1 cellular context compared by ENCODE assay signal in the genomic region with DNA sequence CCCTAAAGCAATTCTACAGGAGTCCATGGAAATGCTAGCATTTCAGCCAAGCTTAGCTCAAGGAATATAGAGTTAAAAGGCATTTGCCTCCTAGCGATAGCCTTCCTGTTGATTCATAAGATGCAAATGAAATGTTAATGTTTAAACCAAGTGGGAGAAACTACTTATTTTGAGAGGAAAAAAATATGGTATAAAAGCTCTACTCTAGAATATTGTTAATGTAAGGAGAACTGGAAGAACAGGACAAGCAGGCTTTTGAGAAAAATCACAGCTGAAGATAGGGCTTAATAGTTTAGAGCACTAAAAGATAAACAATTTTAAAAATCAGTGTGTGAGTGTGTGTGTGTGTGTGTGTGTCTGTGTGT.
TF ChIP-seq lines count a peak whose summit lies in the region.

No MANE protein-coding gene starts in this region.

TF ChIP-seq in IMR-90, 13 proteins besides CTCF, POLR2A, EP300 and RAD21:
- TF ChIP-seq MAFK (IDR thresholded peaks at IDR 0.05; ENCODE audit: low read depth, low read length) (no peak), MAZ (IDR thresholded peaks at IDR 0.05; ENCODE audit: borderline replicate concordance, low read depth, low read length) (no peak), FOS (IDR thresholded peaks at IDR 0.05; ENCODE audit: low read depth, low read length) (no peak), RFX5 (IDR thresholded peaks at IDR 0.05; ENCODE audit: low read depth, low read length) (no peak), BHLHE40 (IDR thresholded peaks at IDR 0.05; ENCODE audit: low read depth, low read length) (no peak), ELK1 (IDR thresholded peaks at IDR 0.05; ENCODE audit: borderline replicate concordance, low read depth, low read length) (no peak), NFE2L2 (IDR thresholded peaks at IDR 0.05; ENCODE audit: low read depth, low read length) (no peak), CHD1 (IDR thresholded peaks at IDR 0.05; ENCODE audit: low read depth, low read length) (no peak), RCOR1 (IDR thresholded peaks at IDR 0.05; ENCODE audit: insufficient replicate concordance, low read length) (no peak), MXI1 (IDR thresholded peaks at IDR 0.05; ENCODE audit: borderline replicate concordance, low read depth, low read length) (no peak), SMC3 (IDR thresholded peaks at IDR 0.05; ENCODE audit: low read depth, low read length) (no peak), CEBPB (IDR thresholded peaks at IDR 0.05; ENCODE audit: low read depth, low read length) (no peak), USF2 (IDR thresholded peaks at IDR 0.05; ENCODE audit: low read depth, low read length) (no peak)
